Comparison of ENCODE assay signal across 38 cellular contexts in the genomic region with DNA sequence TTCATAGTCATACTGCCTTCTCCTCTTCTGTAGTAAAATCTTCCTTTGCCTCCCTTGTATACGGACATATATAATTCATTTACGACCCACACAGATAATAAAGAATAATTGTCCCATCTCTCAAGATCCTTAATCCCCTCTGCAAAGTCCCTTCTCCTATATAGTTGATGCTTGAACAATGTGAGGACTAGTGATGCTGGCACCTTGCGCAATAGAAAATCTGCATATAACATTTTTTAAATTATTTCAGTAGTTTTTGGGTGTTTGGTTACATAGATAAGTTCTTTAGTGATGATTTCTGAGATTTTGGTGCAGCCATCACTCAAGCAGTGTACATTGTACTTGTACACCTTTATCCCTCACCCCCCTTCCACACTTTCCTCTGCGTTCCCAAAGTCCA. TPM values are rescaled to one million over a fixed set of nuclear protein-coding genes. Genes with fewer than 3 reads are reported as not detected.
"Had no signal": no experiment of that assay in that cellular context is flagged by ENCODE, and none has a peak within 500 bp of the region (broad histone marks: within the 10 kb centered on the region; RNA-seq: fewer than 3 reads in every experiment).

No MANE protein-coding gene starts in this region.

- H3K4me1 ChIP-seq: adrenal gland, ascending aorta had no signal

- H3K9me3 Mint-ChIP-seq: activated B cell treated with CpG ODN at 0.5 μM for 24 hours; activated CD4-positive, alpha-beta T cell treated with anti-CD3 and anti-CD28 coated beads, Interleukin-2, amount 10 ng/mL, durations not matched to agents 24 days and 14 days; activated CD8-positive, alpha-beta T cell treated with anti-CD3 and anti-CD28 coated beads for 36 hours; activated T-cell treated with anti-CD3 and anti-CD28 coated beads, Interleukin-2, amount 50 U/mL, for 4 hours; activated T-cell treated with anti-CD3 and anti-CD28 coated beads, Interleukin-2, amount 50 U/mL, for 72 hours; activated T-helper 1 cell treated with anti-CD3 and anti-CD28 coated beads, Interleukin-12 subunit alpha, Interleukin-12 subunit beta, Interleukin-2, Interleukin-4 antibody, amounts not matched to agents 30 ng/mL and 10 ng/mL and 1 ng/mL, durations not matched to agents 14 hours and 24 hours and 36 hours had no signal

- H3K27me3 ChIP-seq: adrenal gland, ascending aorta, cardiac muscle cell had no signal

- H3K36me3 Mint-ChIP-seq: activated CD4-positive, alpha-beta memory T cell treated with anti-CD3 and anti-CD28 coated beads for 36 hours; activated naive CD4-positive, alpha-beta T cell treated with anti-CD3 and anti-CD28 coated beads, Interleukin-2, amount 50 U/mL, for 72 hours; brain; T-cell had no signal

- H3K27me3 Mint-ChIP-seq: activated B cell treated with CpG ODN at 0.5 μM for 24 hours; activated CD4-positive, alpha-beta memory T cell treated with anti-CD3 and anti-CD28 coated beads for 36 hours; activated CD4-positive, alpha-beta T cell treated with anti-CD3 and anti-CD28 coated beads, Interleukin-2, amount 10 ng/mL, durations not matched to agents 24 days and 14 days; central memory CD8-positive, alpha-beta T cell; T-helper 17 cell had no signal

- H3K9me3 ChIP-seq: adrenal gland, ascending aorta had no signal

- FAIRE-seq: bronchial epithelial cell, TTC549 had no signal

- H3K36me3 ChIP-seq: adrenal gland, ascending aorta, cardiac muscle cell had no signal

- DNase-seq: activated B cell treated with CpG ODN at 0.5 μM for 24 hours; activated CD4-positive, alpha-beta memory T cell treated with anti-CD3 and anti-CD28 coated beads for 36 hours; activated CD4-positive, alpha-beta T cell treated with anti-CD3 and anti-CD28 coated beads for 4 hours; activated CD4-positive, alpha-beta T cell treated with anti-CD3 and anti-CD28 coated beads, Interleukin-2, amount 10 ng/mL, durations not matched to agents 24 days and 14 days; activated CD4-positive, alpha-beta T cell treated with anti-CD3 and anti-CD28 coated beads, Interleukin-2, amount 50 U/mL, for 1 hour; activated CD4-positive, alpha-beta T cell treated with anti-CD3 and anti-CD28 coated beads, Interleukin-2, amount 50 U/mL, for 4 hours; activated CD4-positive, CD25-positive, alpha-beta regulatory T cell treated with anti-CD3 and anti-CD28 coated beads, Interleukin-2, amount 50 U/mL, for 72 hours; activated CD8-positive, alpha-beta memory T cell treated with anti-CD3 and anti-CD28 coated beads, Interleukin-2, amount 50 U/mL, for 4 hours; activated CD8-positive, alpha-beta T cell treated with anti-CD3 and anti-CD28 coated beads for 36 hours; activated effector memory CD4-positive, alpha-beta T cell treated with anti-CD3 and anti-CD28 coated beads, Interleukin-2, amount 50 U/mL, for 16 hours; activated gamma-delta T cell treated with Interleukin-2 at 50 U/mL for 16 hours; activated naive CD4-positive, alpha-beta T cell; activated naive CD4-positive, alpha-beta T cell treated with anti-CD3 and anti-CD28 coated beads for 36 hours; activated naive CD4-positive, alpha-beta T cell treated with anti-CD3 and anti-CD28 coated beads, Interleukin-2, amount 50 U/mL, for 16 hours; activated T-cell treated with anti-CD3 and anti-CD28 coated beads for 4 hours; activated T-cell treated with anti-CD3 and anti-CD28 coated beads, Interleukin-2, amount 50 U/mL, for 1 hour; activated T-cell treated with anti-CD3 and anti-CD28 coated beads, Interleukin-2, amount 50 U/mL, for 4 hours; activated T-cell treated with anti-CD3 and anti-CD28 coated beads, Interleukin-2, amount 50 U/mL, for 72 hours; adrenal gland; amniotic stem cell; anterior cingulate cortex; caudate nucleus; cerebellar nuclear complex; T-cell; T-helper 17 cell; T-helper 9 cell had no signal

- H3K4me3 ChIP-seq: adrenal gland, ascending aorta, cardiac muscle cell had no signal

- H3K27ac ChIP-seq: adrenal gland, ascending aorta, cardiac muscle cell, VCaP had no signal

- ATAC-seq: activated CD8-positive, alpha-beta T cell treated with anti-CD3 and anti-CD28 coated beads for 36 hours; activated naive CD4-positive, alpha-beta T cell treated with anti-CD3 and anti-CD28 coated beads, Interleukin-2, amount 50 U/mL, for 72 hours; activated T-cell treated with anti-CD3 and anti-CD28 coated beads, Interleukin-2, amount 50 U/mL, for 4 hours; activated T-cell treated with anti-CD3 and anti-CD28 coated beads, Interleukin-2, amount 50 U/mL, for 72 hours; activated T-helper 17 cell treated with anti-CD3 and anti-CD28 coated beads, Interleukin-2, amount 50 U/mL, for 72 hours; T-cell; T-helper 17 cell had no signal

- H3K27ac Mint-ChIP-seq: activated B cell treated with CpG ODN at 0.5 μM for 24 hours; activated CD4-positive, alpha-beta memory T cell treated with anti-CD3 and anti-CD28 coated beads for 36 hours; activated CD4-positive, alpha-beta T cell treated with anti-CD3 and anti-CD28 coated beads, Interleukin-2, amount 10 ng/mL, durations not matched to agents 24 days and 14 days; activated CD8-positive, alpha-beta T cell treated with anti-CD3 and anti-CD28 coated beads for 36 hours; activated naive CD4-positive, alpha-beta T cell treated with anti-CD3 and anti-CD28 coated beads for 36 hours; activated naive CD4-positive, alpha-beta T cell treated with anti-CD3 and anti-CD28 coated beads, Interleukin-2, amount 50 U/mL, for 72 hours; activated T-cell treated with anti-CD3 and anti-CD28 coated beads, Interleukin-2, amount 50 U/mL, for 72 hours; activated T-helper 1 cell treated with anti-CD3 and anti-CD28 coated beads, Interleukin-12 subunit alpha, Interleukin-12 subunit beta, Interleukin-2, Interleukin-4 antibody, amounts not matched to agents 30 ng/mL and 10 ng/mL and 1 ng/mL, durations not matched to agents 14 hours and 24 hours and 36 hours; activated T-helper 17 cell treated with anti-CD3 and anti-CD28 coated beads, Interleukin-2, amount 50 U/mL, for 72 hours; brain; T-cell; T-helper 17 cell had no signal

- H3K4me3 Mint-ChIP-seq: activated B cell treated with CpG ODN at 0.5 μM for 24 hours; activated CD4-positive, alpha-beta memory T cell treated with anti-CD3 and anti-CD28 coated beads for 36 hours; activated CD4-positive, alpha-beta T cell treated with anti-CD3 and anti-CD28 coated beads, Interleukin-2, amount 10 ng/mL, durations not matched to agents 24 days and 14 days; activated CD8-positive, alpha-beta T cell treated with anti-CD3 and anti-CD28 coated beads for 36 hours; activated naive CD4-positive, alpha-beta T cell treated with anti-CD3 and anti-CD28 coated beads for 36 hours; activated T-cell treated with anti-CD3 and anti-CD28 coated beads, Interleukin-2, amount 50 U/mL, for 4 hours; activated T-cell treated with anti-CD3 and anti-CD28 coated beads, Interleukin-2, amount 50 U/mL, for 72 hours; activated T-helper 1 cell treated with anti-CD3 and anti-CD28 coated beads, Interleukin-12 subunit alpha, Interleukin-12 subunit beta, Interleukin-2, Interleukin-4 antibody, amounts not matched to agents 30 ng/mL and 10 ng/mL and 1 ng/mL, durations not matched to agents 14 hours and 24 hours and 36 hours; activated T-helper 17 cell treated with anti-CD3 and anti-CD28 coated beads, Interleukin-2, amount 50 U/mL, for 72 hours; brain; central memory CD8-positive, alpha-beta T cell; T-cell; T-helper 17 cell had no signal

- H3K4me1 Mint-ChIP-seq: activated B cell treated with CpG ODN at 0.5 μM for 24 hours; activated T-helper 17 cell treated with anti-CD3 and anti-CD28 coated beads, Interleukin-2, amount 50 U/mL, for 72 hours; brain; central memory CD8-positive, alpha-beta T cell had no signal

RNA-seq across cellular contexts. Expression of a gene that starts 21.0 kb away (rescaled TPM):
- total RNA-seq: activated B cell treated with CpG ODN at 0.5 μM for 24 hours; activated CD4-positive, alpha-beta memory T cell treated with anti-CD3 and anti-CD28 coated beads for 36 hours; activated CD4-positive, alpha-beta T cell treated with anti-CD3 and anti-CD28 coated beads, Interleukin-2, amount 10 ng/mL, durations not matched to agents 24 days and 14 days; activated naive CD4-positive, alpha-beta T cell treated with anti-CD3 and anti-CD28 coated beads for 36 hours; activated naive CD4-positive, alpha-beta T cell treated with anti-CD3 and anti-CD28 coated beads, Interleukin-2, amount 50 U/mL, for 72 hours; activated T-cell treated with anti-CD3 and anti-CD28 coated beads, Interleukin-2, amount 50 U/mL, for 4 hours; activated T-helper 1 cell treated with anti-CD3 and anti-CD28 coated beads, Interleukin-12 subunit alpha, Interleukin-12 subunit beta, Interleukin-2, Interleukin-4 antibody, amounts not matched to agents 30 ng/mL and 10 ng/mL and 1 ng/mL, durations not matched to agents 14 hours and 24 hours and 36 hours; activated T-helper 17 cell treated with anti-CD3 and anti-CD28 coated beads, Interleukin-2, amount 50 U/mL, for 72 hours; T-cell; T-helper 1 cell treated with Interleukin-12 subunit alpha and Interleukin-12 subunit beta and Interleukin-4 antibody, amounts not matched to agents 30 ng/mL and 1 ng/mL, for 36 hours; T-helper 17 cell; T-helper 2 cell treated with Interferon-gamma antibody and Interleukin-4, amounts not matched to agents 100 ng/mL and 5 ng/mL, for 36 hours had no signal
